ENCODE assay signal across 1 cellular context in genomic region chr16:3637371-3637923, GRCh38.
TF ChIP-seq lines count a peak whose summit lies in the region.

No MANE protein-coding gene starts in this region.

TF ChIP-seq in HepG2, 621 proteins besides CTCF, POLR2A, EP300 and RAD21 (continued from another document):
- 0 out of 2 replicates have a peak, but pooled peaks have one; percentile 45 for TF ChIP-seq ZNF331 (CRISPR knock-in tag; IDR thresholded peaks at IDR 0.05)
- 0 out of 2 replicates have a peak, but pooled peaks have one; percentile 30 for TF ChIP-seq POLR2G (IDR thresholded peaks at IDR 0.05; ENCODE audit: low read depth, low read length)
- TF ChIP-seq PRDM15 (CRISPR knock-in tag; IDR thresholded peaks at IDR 0.05), result no peak
- peak; percentile 58 for TF ChIP-seq SAP130 (CRISPR knock-in tag; IDR thresholded peaks at IDR 0.05; ENCODE audit: low read depth)
